14 cellular contexts compared by ENCODE assay signal in the genomic region with DNA sequence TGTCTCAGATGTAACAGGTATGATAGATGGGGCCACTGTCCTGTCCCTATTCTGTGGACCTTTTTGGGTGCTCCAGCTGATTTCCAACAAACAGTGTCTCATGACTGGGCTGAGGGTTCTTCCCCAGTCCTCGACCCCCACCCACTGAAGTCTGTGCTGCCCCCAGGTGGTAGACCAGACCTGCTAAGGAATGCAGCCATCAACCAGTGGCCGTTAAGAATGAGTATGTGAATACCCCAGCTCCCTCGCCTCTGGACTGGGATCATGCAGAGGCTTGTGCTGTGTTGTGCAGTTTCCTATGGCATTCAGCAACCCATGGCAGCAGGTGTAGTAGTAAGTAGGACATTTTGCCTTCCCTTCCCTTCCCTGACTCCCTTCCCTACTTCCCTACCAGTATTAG.
DNase-seq lines count a peak whose midpoint lies in the region; ATAC-seq and TF ChIP-seq lines count a peak whose summit lies in the region.
"Had no signal": no experiment of that assay in that cellular context is flagged by ENCODE, and none has a peak within 500 bp of the region (broad histone marks: within the 10 kb centered on the region; RNA-seq: fewer than 3 reads in every experiment).

No MANE protein-coding gene starts in this region.

- H3K4me3 ChIP-seq in HCT116 (replicated peaks in 1 of 2; ENCODE audit: low read depth in 1 of 2, low read length in 2 of 2): no peak overlapping the region
- H3K4me3 ChIP-seq in SJCRH30: no peak overlapping the region
- no peak overlapping the region for H3K4me3 ChIP-seq in lower lobe of right lung
- H3K4me3 ChIP-seq: spleen had no signal

- H3K9me2 ChIP-seq in HCT116 (ENCODE audit: insufficient read depth): no peaks in the 10 kb centered on the region

- peak; percentile 40 for TF ChIP-seq RAD21 in HCT116 (IDR thresholded peaks at IDR 0.05; ENCODE audit: low read depth)

- TF ChIP-seq CTCF in HCT116 (IDR thresholded peaks at IDR 0.05 in 2 of 3, conservative IDR thresholded peaks at IDR 0.05 in 1 of 3; ENCODE audit: borderline replicate concordance in 1 of 3, insufficient read depth in 1 of 3, low read depth in 2 of 3, low read length in 2 of 3) (peak in 2 of 3 experiments; percentile 35 to 40; a peak in 4 of 6 replicates), lower lobe of right lung (IDR thresholded peaks at IDR 0.05) (peak; percentile 9)

- intact Hi-C loops in HCT116 (cut with micrococcal nuclease) (no loop called here), lower lobe of right lung (cut with DNase I) (no loop called here)

- no peaks in the 10 kb centered on the region for H3K36me3 ChIP-seq in HCT116 (ENCODE audit: control insufficient read depth in 1 of 2, insufficient read depth in 2 of 2, low read length in 2 of 2)
- no peaks in the 10 kb centered on the region for H3K36me3 ChIP-seq in SJCRH30
- no peaks in the 10 kb centered on the region for H3K36me3 ChIP-seq in lower lobe of right lung
- H3K36me3 ChIP-seq: spleen had no signal

- H3K9ac ChIP-seq in HCT116 (ENCODE audit: low read length): no peak overlapping the region
- H3K9ac ChIP-seq: KMS-11 had no signal

- H3K79me2 ChIP-seq in HCT116 (ENCODE audit: insufficient read depth, low read length): no peaks in the 10 kb centered on the region

- ATAC-seq in HCT116: no peak
- peak in 1 of 2 donors; percentile 27 for ATAC-seq in lower lobe of right lung
- ATAC-seq in HG03196 (IDR thresholded peaks at IDR 0.05; ENCODE audit: unreplicated experiment): no peak
- ATAC-seq: left colon had no signal

- H4K20me1 ChIP-seq in HCT116 (ENCODE audit: insufficient read depth): no peaks in the 10 kb centered on the region

- DNase-seq in NCI-H748 (lab: John Stamatoyannopoulos, UW; ENCODE audit: unreplicated experiment) (peak; percentile 50), NCI-H748 treated with DMSO at 0.1 percent for 48 hours (lab: John Stamatoyannopoulos, UW) (no peak), HCT116 (ENCODE audit: low read depth, low spot score) (no peak), SJCRH30 (peak; percentile 18 to 29), lower lobe of right lung (no peak), COLO829 (ENCODE audit: low spot score) (no peak), AG08396 (ENCODE audit: low spot score) (no peak)
- DNase-seq: activated CD4-positive, CD25-positive, alpha-beta regulatory T cell; effector memory CD4-positive, alpha-beta T cell; left colon; NCI-H446; spleen had no signal

- H3K4me2 ChIP-seq in HCT116 (ENCODE audit: low read length): no peak overlapping the region
- H3K4me2 ChIP-seq: KMS-11 had no signal

- no TSS peak for BruUV-seq in HCT116 (replicated peaks; lab: Mats Ljungman, UMichigan)

- H3K4me1 ChIP-seq in HCT116 (ENCODE audit: control insufficient read depth in 1 of 2, insufficient read depth in 2 of 2, low read length in 2 of 2): no peaks in the 10 kb centered on the region
- no peaks in the 10 kb centered on the region for H3K4me1 ChIP-seq in SJCRH30
- H3K4me1 ChIP-seq in lower lobe of right lung: no peaks in the 10 kb centered on the region
- H3K4me1 ChIP-seq: spleen had no signal

- H3K27me3 ChIP-seq in HCT116 (ENCODE audit: insufficient read depth, low read length): 0 out of 2 replicates have a peak, but pooled peaks cover 7% of the 10 kb centered on the region
- H3K27me3 ChIP-seq in SJCRH30: 0 out of 2 replicates have a peak, but pooled peaks cover 4% of the 10 kb centered on the region
- no peaks in the 10 kb centered on the region for H3K27me3 ChIP-seq in lower lobe of right lung (ENCODE audit: low read depth)

- RAD21 ChIA-PET in HCT116 (lab: Charles Lee; ENCODE audit: low non-redundant PET in 1 of 2, low total read pairs in 2 of 2, uncharacterized antibody in 2 of 2, unreplicated experiment in 2 of 2): no interaction called here

- POLR2A ChIA-PET in HCT116 (lab: Charles Lee): no interaction called here

- H3K27ac ChIP-seq in HCT116 (ENCODE audit: low read depth, low read length) (no peak overlapping the region), SJCRH30 (no peak overlapping the region), lower lobe of right lung (no peak overlapping the region)
- H3K27ac ChIP-seq: KMS-11, spleen had no signal

- H3K9me3 ChIP-seq in HCT116 (ENCODE audit: control insufficient read depth in 1 of 2, insufficient read depth in 1 of 2, low read depth in 1 of 2, low read length in 2 of 2): no peaks in the 10 kb centered on the region
- H3K9me3 ChIP-seq in SJCRH30 (replicated peaks): no peaks in the 10 kb centered on the region
- H3K9me3 ChIP-seq in lower lobe of right lung: no peaks in the 10 kb centered on the region
- H3K9me3 ChIP-seq: spleen had no signal

- TF ChIP-seq POLR2A in HCT116 (IDR thresholded peaks at IDR 0.05; ENCODE audit: borderline replicate concordance, extremely low read depth, insufficient read depth, insufficient read length): no peak

- CTCF ChIA-PET in HCT116 (lab: Charles Lee): no interaction called here

- no peak overlapping the region for H2AFZ ChIP-seq in HCT116 (ENCODE audit: low read depth, low read length, poor library complexity, severe bottlenecking)

TF ChIP-seq in HCT116, 20 proteins besides CTCF, POLR2A, EP300 and RAD21:
- TF ChIP-seq POLR2AphosphoS5 (IDR thresholded peaks at IDR 0.05; ENCODE audit: low read depth, low read length): no peak
- no peak for TF ChIP-seq ELF1 (IDR thresholded peaks at IDR 0.05; ENCODE audit: borderline replicate concordance, low read depth)
- TF ChIP-seq EGR1 (IDR thresholded peaks at IDR 0.05; ENCODE audit: low read depth): no peak
- TF ChIP-seq, protein P1, sequence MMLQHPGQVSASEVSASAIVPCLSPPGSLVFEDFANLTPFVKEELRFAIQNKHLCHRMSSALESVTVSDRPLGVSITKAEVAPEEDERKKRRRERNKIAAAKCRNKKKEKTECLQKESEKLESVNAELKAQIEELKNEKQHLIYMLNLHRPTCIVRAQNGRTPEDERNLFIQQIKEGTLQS (IDR thresholded peaks at IDR 0.05): no peak
- TF ChIP-seq ZNF274 (IDR thresholded peaks at IDR 0.05; ENCODE audit: low read depth, low read length): no peak
- TF ChIP-seq CEBPB (IDR thresholded peaks at IDR 0.05; ENCODE audit: low read depth): no peak
- TF ChIP-seq, protein P2, sequence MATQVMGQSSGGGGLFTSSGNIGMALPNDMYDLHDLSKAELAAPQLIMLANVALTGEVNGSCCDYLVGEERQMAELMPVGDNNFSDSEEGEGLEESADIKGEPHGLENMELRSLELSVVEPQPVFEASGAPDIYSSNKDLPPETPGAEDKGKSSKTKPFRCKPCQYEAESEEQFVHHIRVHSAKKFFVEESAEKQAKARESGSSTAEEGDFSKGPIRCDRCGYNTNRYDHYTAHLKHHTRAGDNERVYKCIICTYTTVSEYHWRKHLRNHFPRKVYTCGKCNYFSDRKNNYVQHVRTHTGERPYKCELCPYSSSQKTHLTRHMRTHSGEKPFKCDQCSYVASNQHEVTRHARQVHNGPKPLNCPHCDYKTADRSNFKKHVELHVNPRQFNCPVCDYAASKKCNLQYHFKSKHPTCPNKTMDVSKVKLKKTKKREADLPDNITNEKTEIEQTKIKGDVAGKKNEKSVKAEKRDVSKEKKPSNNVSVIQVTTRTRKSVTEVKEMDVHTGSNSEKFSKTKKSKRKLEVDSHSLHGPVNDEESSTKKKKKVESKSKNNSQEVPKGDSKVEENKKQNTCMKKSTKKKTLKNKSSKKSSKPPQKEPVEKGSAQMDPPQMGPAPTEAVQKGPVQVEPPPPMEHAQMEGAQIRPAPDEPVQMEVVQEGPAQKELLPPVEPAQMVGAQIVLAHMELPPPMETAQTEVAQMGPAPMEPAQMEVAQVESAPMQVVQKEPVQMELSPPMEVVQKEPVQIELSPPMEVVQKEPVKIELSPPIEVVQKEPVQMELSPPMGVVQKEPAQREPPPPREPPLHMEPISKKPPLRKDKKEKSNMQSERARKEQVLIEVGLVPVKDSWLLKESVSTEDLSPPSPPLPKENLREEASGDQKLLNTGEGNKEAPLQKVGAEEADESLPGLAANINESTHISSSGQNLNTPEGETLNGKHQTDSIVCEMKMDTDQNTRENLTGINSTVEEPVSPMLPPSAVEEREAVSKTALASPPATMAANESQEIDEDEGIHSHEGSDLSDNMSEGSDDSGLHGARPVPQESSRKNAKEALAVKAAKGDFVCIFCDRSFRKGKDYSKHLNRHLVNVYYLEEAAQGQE (IDR thresholded peaks at IDR 0.05; ENCODE audit: low read depth): no peak

Comparison
In these comparisons a context has a peak if more than half of its experiments do, and no peak if none do; other contexts are left out.
1. DNase-seq: peak in NCI-H748 (single experiment) and SJCRH30 (2 of 2); none in NCI-H748 treated with DMSO at 0.1 percent for 48 hours (single experiment), HCT116 (single experiment), lower lobe of right lung (single experiment), COLO829 (single experiment) and AG08396 (single experiment).